10 cellular contexts compared by ENCODE assay signal in the genomic region with DNA sequence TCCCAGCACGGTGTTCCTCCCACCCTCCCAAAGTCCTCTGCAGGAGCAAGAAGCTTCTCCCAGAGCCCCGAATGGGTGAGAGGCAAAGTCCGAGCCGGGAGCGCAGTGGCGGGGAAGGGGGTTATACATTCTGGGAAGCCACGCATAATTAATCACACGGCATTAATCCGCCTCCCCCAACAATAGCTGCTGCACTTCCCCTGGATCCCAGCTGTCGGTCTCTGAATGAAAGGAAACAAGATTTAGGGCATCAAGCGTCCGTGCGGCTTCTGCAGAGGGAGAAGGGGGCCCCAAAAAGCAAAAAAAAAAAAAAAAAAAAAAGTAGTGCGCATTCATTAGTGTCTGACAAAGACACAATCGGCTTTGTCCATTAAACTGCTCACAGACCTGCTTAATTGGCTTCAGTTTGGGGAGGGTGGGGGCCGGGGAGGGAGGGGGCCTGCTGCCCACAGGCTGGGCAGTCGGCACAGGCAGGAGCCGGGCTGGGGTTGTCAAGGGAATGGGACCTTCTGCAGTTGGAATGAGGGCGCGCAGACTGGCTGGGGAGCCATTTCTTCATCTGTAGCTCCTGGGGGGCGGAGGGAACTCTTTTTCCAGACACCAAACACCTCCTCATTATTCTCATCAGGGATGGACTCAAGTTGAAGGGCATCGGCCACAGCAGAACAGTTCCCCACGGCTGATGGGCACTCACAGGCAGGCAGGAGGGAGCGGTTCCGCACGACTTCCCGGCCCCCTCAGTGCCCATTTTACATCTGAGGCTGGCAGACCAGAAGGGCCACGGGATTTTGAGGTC. TPM values are rescaled to one million over a fixed set of nuclear protein-coding genes. Genes with fewer than 3 reads are reported as not detected.
DNase-seq lines count a peak whose midpoint lies in the region; TF ChIP-seq lines count a peak whose summit lies in the region.
"Had no signal": no experiment of that assay in that cellular context is flagged by ENCODE, and none has a peak within 500 bp of the region (broad histone marks: within the 10 kb centered on the region; RNA-seq: fewer than 3 reads in every experiment).

No MANE protein-coding gene starts in this region.

- TF ChIP-seq CTCF in breast epithelium (IDR thresholded peaks at IDR 0.05) (no peak), MCF 10A (IDR thresholded peaks at IDR 0.05; ENCODE audit: unreplicated experiment) (no peak), ascending aorta (IDR thresholded peaks at IDR 0.05) (no peak), type B pancreatic cell (conservative IDR thresholded peaks at IDR 0.05) (no peak), tibial artery (IDR thresholded peaks at IDR 0.05) (no peak)

- peaks cover 9 to 11% of the 10 kb centered on the region in 2 donors for H3K4me1 ChIP-seq in breast epithelium
- H3K4me1 ChIP-seq in ascending aorta: peaks cover 9 to 32% of the 10 kb centered on the region in 2 donors
- peaks cover 12% of the 10 kb centered on the region for H3K4me1 ChIP-seq in mesodermal cell (ENCODE audit: control insufficient read depth, insufficient read depth, low read length, poor library complexity, severe bottlenecking)
- H3K4me1 ChIP-seq in tibial artery: peaks cover 0 to 79% (median 60%) of the 10 kb centered on the region in 4 donors

- H3K9me3 Mint-ChIP-seq in MCF 10A (ENCODE audit: unreplicated experiment) (no peaks in the 10 kb centered on the region), type B pancreatic cell (no peaks in the 10 kb centered on the region)

- no peak for TF ChIP-seq POLR2A in breast epithelium (IDR thresholded peaks at IDR 0.05)

- H3K4me3 ChIP-seq in breast epithelium (no peak overlapping the region), ascending aorta (no peak overlapping the region), mesodermal cell (ENCODE audit: extremely low read depth, insufficient read depth, low read length, poor library complexity, severe bottlenecking) (no peak overlapping the region), tibial artery (no peak overlapping the region)

- H3K9me3 ChIP-seq in breast epithelium (no peaks in the 10 kb centered on the region), ascending aorta (no peaks in the 10 kb centered on the region), mesodermal cell (ENCODE audit: control insufficient read depth, low read length) (no peaks in the 10 kb centered on the region), tibial artery (no peaks in the 10 kb centered on the region)

- DNase-seq in breast epithelium (ENCODE audit: low spot score in 2 of 2) (no peak), MCF 10A (ENCODE audit: unreplicated experiment) (no peak), ascending aorta (ENCODE audit: low spot score in 2 of 2) (no peak), type B pancreatic cell (ENCODE audit: extremely low spot score, unreplicated experiment) (no peak), UCSD-AML1 (lab: John Stamatoyannopoulos, UW; ENCODE audit: unreplicated experiment) (no peak), tibial artery (no peak), NCI-H146 treated with DMSO at 0.1 percent for 48 hours (lab: John Stamatoyannopoulos, UW; ENCODE audit: unreplicated experiment) (no peak)
- DNase-seq: AML-193, NCI-H526 treated with DMSO at 0.1 percent for 48 hours had no signal

- CTCF ChIA-PET in MCF 10A (lab: Yijun Ruan, JAX): interaction anchor here (0.7 to 2.9 kb wide), 2 partner anchors 11 to 83 kb away, joined by 3 to 27 read pairs; no protein-coding TSS in a partner anchor

- H3K36me3 ChIP-seq in breast epithelium (no peaks in the 10 kb centered on the region), ascending aorta (peaks cover 0 to 9% of the 10 kb centered on the region in 2 donors), mesodermal cell (ENCODE audit: control insufficient read depth, insufficient read depth, low read length) (peaks cover 58% of the 10 kb centered on the region), tibial artery (peaks cover 0 to 27% (median 9%) of the 10 kb centered on the region in 3 donors)

- intact Hi-C loops in breast epithelium (cut with DNase I; ENCODE audit: low total_unique reads): no loop called here
- intact Hi-C loops in MCF 10A (cut with micrococcal nuclease): no loop called here
- intact Hi-C loops in ascending aorta (cut with DNase I): no loop called here
- intact Hi-C loops in tibial artery (cut with DNase I; ENCODE audit: low total_unique reads): no loop called here

- H3K36me3 Mint-ChIP-seq in MCF 10A (ENCODE audit: insufficient read depth, unreplicated experiment): peaks cover 44% of the 10 kb centered on the region
- H3K36me3 Mint-ChIP-seq in type B pancreatic cell: no peaks in the 10 kb centered on the region

- H3K27ac ChIP-seq in breast epithelium (peak overlapping the region; percentile 93 to 99), ascending aorta (peak overlapping the region; percentile 25 to 76), mesodermal cell (ENCODE audit: low read depth, low read length, severe bottlenecking) (peak overlapping the region; percentile 23), tibial artery (no peak overlapping the region)

- H3K27ac Mint-ChIP-seq in MCF 10A (ENCODE audit: low read depth, unreplicated experiment) (no peak overlapping the region), type B pancreatic cell (no peak overlapping the region)

- POLR2A ChIA-PET in MCF 10A (lab: Yijun Ruan, JAX): interaction anchor here (1.3 kb wide), 1 partner anchor 58 kb away, joined by 4 read pairs; no protein-coding TSS in a partner anchor

- H3K27me3 Mint-ChIP-seq in MCF 10A (ENCODE audit: insufficient read depth, unreplicated experiment): no peaks in the 10 kb centered on the region
- no peaks in the 10 kb centered on the region for H3K27me3 Mint-ChIP-seq in type B pancreatic cell

- H3K4me1 Mint-ChIP-seq in MCF 10A (ENCODE audit: insufficient read depth, unreplicated experiment): peaks cover 11% of the 10 kb centered on the region
- H3K4me1 Mint-ChIP-seq in type B pancreatic cell (ENCODE audit: unreplicated experiment): no peaks in the 10 kb centered on the region

- no peak overlapping the region for H3K4me3 Mint-ChIP-seq in MCF 10A (ENCODE audit: unreplicated experiment)
- peak overlapping the region; percentile 86 for H3K4me3 Mint-ChIP-seq in type B pancreatic cell

- no TSS peak for BruUV-seq in MCF 10A (replicated peaks; lab: Mats Ljungman, UMichigan)

- WGBS in mesodermal cell (ENCODE audit: insufficient coverage in 2 of 2), 2 experiments: 88 to 89% methylated on average over 11 to 18 of the region's 28 CpGs

- H3K27me3 ChIP-seq in breast epithelium (no peaks in the 10 kb centered on the region), ascending aorta (no peaks in the 10 kb centered on the region), tibial artery (no peaks in the 10 kb centered on the region)

RNA-seq across cellular contexts. Expression of a gene that starts 3.4 kb away (rescaled TPM):
- total RNA-seq in breast epithelium: 10 to 100 TPM; 12.6 to 33.8 (median 21.1) TPM
- 37.5 and 53.4 TPM in 2 replicates for total RNA-seq in MCF 10A (2022)
- total RNA-seq in ascending aorta: 120 TPM
- 65.5 TPM for polyA plus RNA-seq in mesodermal cell (2013, experiment 1 of 2)
- polyA plus RNA-seq in mesodermal cell (2013, experiment 2 of 2): 44.0 TPM
- 36.5 and 53.1 TPM in 2 replicates for total RNA-seq in type B pancreatic cell (ENCODE audit: low replicate concordance)

RNA-seq across cellular contexts. Expression of a gene that starts 59.6 kb away (rescaled TPM):
- 10 to 100 TPM; 41.9 to 55.1 (median 42.9) TPM for total RNA-seq in breast epithelium
- total RNA-seq in MCF 10A (2022): 85.8 and 88.8 TPM in 2 replicates
- total RNA-seq in ascending aorta: 66.1 TPM
- polyA plus RNA-seq in mesodermal cell (2013, experiment 1 of 2): 55.1 TPM
- polyA plus RNA-seq in mesodermal cell (2013, experiment 2 of 2): 44.5 TPM
- 74.6 and 95.0 TPM in 2 replicates for total RNA-seq in type B pancreatic cell (ENCODE audit: low replicate concordance)

Comparison
In these comparisons a context has a peak if more than half of its experiments do, and no peak if none do; other contexts are left out.
1. H3K27ac ChIP-seq: peak in breast epithelium (2 of 2), ascending aorta (2 of 2) and mesodermal cell (single experiment); none in tibial artery (0 of 2).